In the genomic region with DNA sequence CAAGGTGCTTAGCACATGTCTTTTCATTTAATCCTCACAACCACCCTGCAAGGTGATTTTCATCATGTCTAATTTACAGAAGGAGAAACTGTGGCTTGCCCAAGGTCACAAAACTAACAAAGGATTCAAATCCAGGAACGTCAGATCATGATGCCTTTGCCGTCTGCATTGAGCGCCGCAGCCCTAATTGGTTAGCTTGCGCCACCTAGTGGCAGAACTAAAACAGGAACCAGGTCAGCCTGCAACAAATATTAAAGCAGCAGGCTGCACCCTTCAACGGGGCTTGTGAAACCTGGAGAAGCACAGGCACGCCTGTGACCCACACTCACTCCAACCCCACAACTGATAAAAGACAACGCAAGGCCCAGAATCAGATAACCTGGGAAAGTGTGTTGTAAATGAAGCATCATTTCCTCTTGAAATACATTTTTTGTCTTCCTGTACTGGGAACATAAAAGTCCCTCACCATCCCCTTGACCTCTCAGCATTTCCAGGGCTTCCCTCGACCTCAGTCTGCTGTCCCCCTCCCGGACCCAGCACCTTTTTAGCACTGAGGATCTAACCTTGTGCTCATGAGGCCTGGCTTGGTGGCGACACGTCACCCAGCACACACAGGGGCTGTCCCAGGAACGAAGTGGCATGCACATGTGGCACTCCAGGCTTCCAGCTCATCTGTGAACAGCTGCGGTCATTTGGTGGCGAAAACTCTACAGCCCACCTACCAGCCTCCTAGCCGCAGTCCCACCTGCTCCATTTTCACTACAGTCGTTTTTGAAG, we compare ENCODE assay signal across 8 cellular contexts. TPM values are rescaled to one million over a fixed set of nuclear protein-coding genes. Genes with fewer than 3 reads are reported as not detected.
A peak's percentile ranks its signal among the peaks of the same experiment; 100 is the strongest.
DNase-seq lines count a peak whose midpoint lies in the region; ATAC-seq, FAIRE-seq and TF ChIP-seq lines count a peak whose summit lies in the region.

No MANE protein-coding gene starts in this region.

- no peak overlapping the region for H3K9ac ChIP-seq in SK-N-SH

- DNase-seq in GM12865 (ENCODE audit: low read depth): peak; percentile 87
- DNase-seq in HEK293T (ENCODE audit: extremely low spot score): peak; percentile 83
- peak; percentile 83 for DNase-seq in MV-4-11 (lab: John Stamatoyannopoulos, UW)
- DNase-seq in SK-N-SH: peak; percentile 76
- DNase-seq in activated naive CD4-positive, alpha-beta T cell treated with anti-CD3 and anti-CD28 coated beads, Interleukin-2, amount 50 U/mL, for 16 hours: peak; percentile 74
- peak; percentile 78 for DNase-seq in Right ventricle myocardium superior
- peak; percentile 76 for DNase-seq in prostate gland (ENCODE audit: low spot score)
- DNase-seq in urothelium cell line (ENCODE audit: low spot score): peak; percentile 79

- H3K4me1 ChIP-seq in SK-N-SH (ENCODE audit: control insufficient read depth in 1 of 2, insufficient read depth in 2 of 2, low read depth in 1 of 2, low read length in 1 of 2) (peaks cover 0 to 11% of the 10 kb centered on the region in 2 experiments; a peak in 1 of 4 replicates), prostate gland (replicated peaks) (no peaks in the 10 kb centered on the region)

- WGBS in SK-N-SH (ENCODE audit: low lambda C conversion rate): 26% methylated on average over 17 of the region's 17 CpGs
- WGBS in prostate gland: 24% methylated on average over 16 of the region's 17 CpGs

- H4K20me1 ChIP-seq in SK-N-SH (ENCODE audit: insufficient read depth): no peaks in the 10 kb centered on the region

- no peak for TF ChIP-seq EP300 in SK-N-SH (IDR thresholded peaks at IDR 0.05; ENCODE audit: borderline replicate concordance in 1 of 2, low read depth in 1 of 2, low read length in 1 of 2)

- POLR2A ChIA-PET in HEK293T (lab: Yijun Ruan, JAX) (no interaction called here), SK-N-SH (lab: Yijun Ruan, JAX) (no interaction called here)

- intact Hi-C loops in Right ventricle myocardium superior (cut with DNase I): loop anchor here (2.0 to 10.0 kb wide), 3 partner anchors 197 to 613 kb away; no protein-coding TSS in a partner anchor
- intact Hi-C loops in prostate gland (cut with DNase I): loop anchor here (5.0 to 10.0 kb wide), 3 partner anchors 200 to 613 kb away; no protein-coding TSS in a partner anchor

- no peak overlapping the region for H3K27ac ChIP-seq in SK-N-SH (ENCODE audit: low read depth in 2 of 2, low read length in 1 of 2)
- H3K27ac ChIP-seq in prostate gland: no peak overlapping the region

- TF ChIP-seq POLR2A in prostate gland (IDR thresholded peaks at IDR 0.05): no peak

- H3F3A ChIP-seq in SK-N-SH (replicated peaks; ENCODE audit: insufficient read depth): no peaks in the 10 kb centered on the region

- CTCF ChIA-PET in HEK293T (lab: Yijun Ruan, JAX): interaction anchor here (1.1 kb wide), 1 partner anchor 10 kb away, joined by 3 read pairs; no protein-coding TSS in a partner anchor
- CTCF ChIA-PET in SK-N-SH (lab: Yijun Ruan, JAX): interaction anchor here (1.1 to 4.1 kb wide), 13 partner anchors 12 to 1045 kb away, joined by 3 to 30 read pairs (median 4); a partner anchor contains a TSS

- H3K36me3 ChIP-seq in SK-N-SH (replicated peaks in 1 of 2; ENCODE audit: control insufficient read depth in 1 of 2, insufficient read depth in 2 of 2, low read length in 1 of 2) (no peaks in the 10 kb centered on the region), prostate gland (no peaks in the 10 kb centered on the region)

- H2AFZ ChIP-seq in SK-N-SH (ENCODE audit: low read depth): peak overlapping the region; percentile 78; the same call in 1 of the 2 replicates

- FAIRE-seq in urothelium cell line (lab: Jason Lieb, UNC): no peak

- peak; percentile 88 for TF ChIP-seq CTCF in GM12865 (IDR thresholded peaks at IDR 0.05; ENCODE audit: insufficient read depth, low read depth, low read length, missing control alignments)
- peak; percentile 91 for TF ChIP-seq CTCF in SK-N-SH (IDR thresholded peaks at IDR 0.05)
- peak; percentile 87 to 96 (median 90) for TF ChIP-seq CTCF in prostate gland (IDR thresholded peaks at IDR 0.05)

- TF ChIP-seq RAD21 in SK-N-SH (IDR thresholded peaks at IDR 0.05; ENCODE audit: low read length): peak; percentile 95

- H3K4me2 ChIP-seq in SK-N-SH: peak overlapping the region; percentile 14; the same call in 1 of the 2 replicates

- H3K4me3 ChIP-seq in GM12865 (ENCODE audit: low read depth, low read length) (peak overlapping the region; percentile 19), SK-N-SH (ENCODE audit: low read depth in 2 of 2, low read length in 1 of 2) (no peak overlapping the region; a peak in 1 of 4 replicates), prostate gland (no peak overlapping the region)

- no peaks in the 10 kb centered on the region for H3K27me3 ChIP-seq in SK-N-SH (ENCODE audit: insufficient read depth)
- no peaks in the 10 kb centered on the region for H3K27me3 ChIP-seq in prostate gland (replicated peaks; ENCODE audit: insufficient read depth)

- ATAC-seq in Right ventricle myocardium superior (ENCODE audit: poor library complexity): peak; percentile 69

- H3K79me2 ChIP-seq in SK-N-SH (ENCODE audit: insufficient read depth): no peaks in the 10 kb centered on the region

- H3K9me2 ChIP-seq in SK-N-SH: no peaks in the 10 kb centered on the region

- H3K9me3 ChIP-seq in SK-N-SH: no peaks in the 10 kb centered on the region
- H3K9me3 ChIP-seq in prostate gland: no peaks in the 10 kb centered on the region

TF ChIP-seq in HEK293T, 16 proteins besides CTCF, POLR2A, EP300 and RAD21:
- TF ChIP-seq LEF1 (IDR thresholded peaks at IDR 0.05; ENCODE audit: borderline replicate concordance) (no peak), SUZ12 (IDR thresholded peaks at IDR 0.05) (no peak), FOXK2 (IDR thresholded peaks at IDR 0.05) (no peak), FOXM1 (IDR thresholded peaks at IDR 0.05; ENCODE audit: borderline replicate concordance) (no peak), ELF4 (IDR thresholded peaks at IDR 0.05) (no peak), BHLHE40 (IDR thresholded peaks at IDR 0.05; ENCODE audit: borderline replicate concordance) (no peak), SP1 (IDR thresholded peaks at IDR 0.05) (no peak), CTBP1 (IDR thresholded peaks at IDR 0.05; ENCODE audit: borderline replicate concordance) (no peak), ARNT (IDR thresholded peaks at IDR 0.05) (no peak)

TF ChIP-seq in SK-N-SH, 30 proteins besides CTCF, POLR2A, EP300 and RAD21:
- TF ChIP-seq RFX5 (IDR thresholded peaks at IDR 0.05; ENCODE audit: low read length): peak; percentile 22; the same call in 1 of the 2 replicates
- TF ChIP-seq TCF12 (IDR thresholded peaks at IDR 0.05): no peak
- TF ChIP-seq SMC3 (IDR thresholded peaks at IDR 0.05; ENCODE audit: low read depth, low read length): peak; percentile 92
- peak; percentile 46; the same call in 1 of the 2 replicates for TF ChIP-seq MXI1 (IDR thresholded peaks at IDR 0.05; ENCODE audit: low read depth, low read length)
- TF ChIP-seq YY1 (IDR thresholded peaks at IDR 0.05; ENCODE audit: low read depth): no peak
- no peak for TF ChIP-seq TAF1 (IDR thresholded peaks at IDR 0.05; ENCODE audit: borderline replicate concordance, low read depth, low read length)
- TF ChIP-seq ELF1 (IDR thresholded peaks at IDR 0.05): no peak

RNA-seq across cellular contexts. Expression of a gene that starts 17.3 kb away (rescaled TPM):
- polyA plus RNA-seq in SK-N-SH (2012; rRNA removed): 8.5 and 10.8 TPM in 2 replicates
- polyA plus RNA-seq in SK-N-SH (2012; cell fraction: cytosol; rRNA removed): 14.7 and 16.2 TPM in 2 replicates
- 2.9 and 4.0 TPM in 2 replicates for polyA plus RNA-seq in SK-N-SH (2012; cell fraction: nucleus; rRNA removed)
- total RNA-seq in Right ventricle myocardium superior (18.1 TPM), prostate gland (10 to 100 TPM; 12.4 to 13.8 TPM)

RNA-seq across cellular contexts. Expression of a gene that starts 17.5 kb away (rescaled TPM):
- polyA plus RNA-seq in SK-N-SH (2012; rRNA removed): 6.9 and 10.0 TPM in 2 replicates
- polyA plus RNA-seq in SK-N-SH (2012; cell fraction: cytosol; rRNA removed): 8.4 TPM in 2 replicates
- polyA plus RNA-seq in SK-N-SH (2012; cell fraction: nucleus; rRNA removed): 4.6 and 9.2 TPM in 2 replicates
- 14.6 TPM for total RNA-seq in Right ventricle myocardium superior
- 10 to 100 TPM; 16.2 to 16.3 TPM for total RNA-seq in prostate gland
